Comparison of ENCODE assay signal across 10 cellular contexts in genomic region chr10:71985542-71986250, GRCh38. TPM values are rescaled to one million over a fixed set of nuclear protein-coding genes. Genes with fewer than 3 reads are reported as not detected.
A peak's percentile ranks its signal among the peaks of the same experiment; 100 is the strongest.
DNase-seq lines count a peak whose midpoint lies in the region; ATAC-seq, FAIRE-seq and TF ChIP-seq lines count a peak whose summit lies in the region.
"Had no signal": no experiment of that assay in that cellular context is flagged by ENCODE, and none has a peak within 500 bp of the region (broad histone marks: within the 10 kb centered on the region; RNA-seq: fewer than 3 reads in every experiment).

No MANE protein-coding gene starts in this region.

- H3K36me3 ChIP-seq in liver (ENCODE audit: control insufficient read depth in 4 of 4, insufficient read depth in 3 of 4, low read depth in 1 of 4, low read length in 3 of 4) = no peaks in the 10 kb centered on the region
- H3K36me3 ChIP-seq in thyroid gland = no peaks in the 10 kb centered on the region

- TF ChIP-seq CTCF in liver (IDR thresholded peaks at IDR 0.05; ENCODE audit: low read depth, low read length, missing input control) (no peak), thyroid gland (IDR thresholded peaks at IDR 0.05) (peak in 1 of 6 experiments; percentile 32)

- peaks cover 3% of the 10 kb centered on the region for H3K27me3 Mint-ChIP-seq in activated CD4-positive, alpha-beta T cell treated with anti-CD3 and anti-CD28 coated beads, Interleukin-2, amount 10 ng/mL, durations not matched to agents 24 days and 14 days

- H3K4me1 ChIP-seq in liver (ENCODE audit: control insufficient read depth in 4 of 4, insufficient read depth in 4 of 4, low read length in 3 of 4) (peaks cover 0 to 2% (median 0%) of the 10 kb centered on the region in 4 donors), thyroid gland (peaks cover 37 to 62% of the 10 kb centered on the region in 2 donors)

- WGBS in liver = 70% methylated on average over 4 of the region's 4 CpGs
- 53 to 60% methylated on average over 4 of the region's 4 CpGs for WGBS in thyroid gland, 2 donors

- H3K27me3 ChIP-seq in liver (ENCODE audit: control insufficient read depth in 4 of 4, insufficient read depth in 4 of 4, low read length in 3 of 4) (no peaks in the 10 kb centered on the region), thyroid gland (no peaks in the 10 kb centered on the region)

- H3K27ac Mint-ChIP-seq in activated CD4-positive, alpha-beta T cell treated with anti-CD3 and anti-CD28 coated beads, Interleukin-2, amount 10 ng/mL, durations not matched to agents 24 days and 14 days = peak overlapping the region; percentile 12

- no peak for TF ChIP-seq POLR2A in thyroid gland (IDR thresholded peaks at IDR 0.05)

- no peak overlapping the region for H3K4me3 Mint-ChIP-seq in activated CD4-positive, alpha-beta T cell treated with anti-CD3 and anti-CD28 coated beads, Interleukin-2, amount 10 ng/mL, durations not matched to agents 24 days and 14 days

- peaks cover 8% of the 10 kb centered on the region for H3K4me1 Mint-ChIP-seq in activated CD4-positive, alpha-beta T cell treated with anti-CD3 and anti-CD28 coated beads, Interleukin-2, amount 10 ng/mL, durations not matched to agents 24 days and 14 days

- H3K9me3 Mint-ChIP-seq in activated CD4-positive, alpha-beta T cell treated with anti-CD3 and anti-CD28 coated beads, Interleukin-2, amount 10 ng/mL, durations not matched to agents 24 days and 14 days = no peaks in the 10 kb centered on the region

- DNase-seq in activated CD4-positive, alpha-beta T cell treated with anti-CD3 and anti-CD28 coated beads, Interleukin-2, amount 10 ng/mL, durations not matched to agents 24 days and 14 days = no peak
- DNase-seq in activated CD4-positive, alpha-beta T cell treated with anti-CD3 and anti-CD28 coated beads, Interleukin-2, amount 50 U/mL, for 1 hour = no peak
- peak; percentile 55 to 69 for DNase-seq in thyroid gland
- DNase-seq in GM19239 (ENCODE audit: insufficient read length, low spot score) = no peak
- no peak for DNase-seq in NCI-H526 treated with DMSO at 0.1 percent for 48 hours (lab: John Stamatoyannopoulos, UW)
- DNase-seq: NK-92 treated with Interleukin-12 subunit alpha and Interleukin-12 subunit beta, amount 100 ng/mL, for 24 hours had no signal

- intact Hi-C loops in activated CD4-positive, alpha-beta T cell treated with anti-CD3 and anti-CD28 coated beads, Interleukin-2, amount 10 ng/mL, durations not matched to agents 24 days and 14 days (cut with micrococcal nuclease) = no loop called here
- intact Hi-C loops in thyroid gland (cut with DNase I) = no loop called here

- H3K9ac ChIP-seq in liver (ENCODE audit: low read depth in 1 of 2, low read length in 2 of 2) = no peak overlapping the region

- H3K27ac ChIP-seq in angular gyrus (ENCODE audit: low read depth, low read length) (peak overlapping the region; percentile 91), liver (ENCODE audit: low read depth in 1 of 2, low read length in 2 of 2) (peak overlapping the region; percentile 45 to 47), thyroid gland (peak overlapping the region; percentile 17 to 80 (median 63))

- TF ChIP-seq RAD21 in liver (IDR thresholded peaks at IDR 0.05) = no peak

- no peak for FAIRE-seq in GM19239 (lab: Jason Lieb, UNC)

- H3K4me3 ChIP-seq in liver (ENCODE audit: low read depth in 1 of 3, low read length in 3 of 3) = no peak overlapping the region
- H3K4me3 ChIP-seq in thyroid gland (replicated peaks in 1 of 3) = no peak overlapping the region

- ATAC-seq in HG02623 (IDR thresholded peaks at IDR 0.05; ENCODE audit: unreplicated experiment) = no peak
- ATAC-seq: HCT116 had no signal

- H3K9me3 ChIP-seq in liver (ENCODE audit: control insufficient read depth in 4 of 4, low read length in 3 of 4) = no peaks in the 10 kb centered on the region
- H3K9me3 ChIP-seq in thyroid gland = no peaks in the 10 kb centered on the region

- no peaks in the 10 kb centered on the region for H3K36me3 Mint-ChIP-seq in activated CD4-positive, alpha-beta T cell treated with anti-CD3 and anti-CD28 coated beads, Interleukin-2, amount 10 ng/mL, durations not matched to agents 24 days and 14 days (ENCODE audit: low read depth)

TF ChIP-seq in liver, 16 proteins besides CTCF, POLR2A, EP300 and RAD21:
- no peak for TF ChIP-seq GABPA (IDR thresholded peaks at IDR 0.05 in 1 of 2, conservative IDR thresholded peaks at IDR 0.05 in 1 of 2)
- TF ChIP-seq RXRA (IDR thresholded peaks at IDR 0.05) = peak; percentile 28 to 34
- TF ChIP-seq EGR1 (IDR thresholded peaks at IDR 0.05; ENCODE audit: low read depth in 2 of 2) = no peak
- peak; percentile 43 for TF ChIP-seq SP1 (IDR thresholded peaks at IDR 0.05)
- TF ChIP-seq HNF4G (IDR thresholded peaks at IDR 0.05) = no peak
- TF ChIP-seq ZBTB33 (IDR thresholded peaks at IDR 0.05) = no peak
- no peak for TF ChIP-seq FOXA1 (IDR thresholded peaks at IDR 0.05)
- no peak for TF ChIP-seq JUND (IDR thresholded peaks at IDR 0.05)
- TF ChIP-seq ATF3 (IDR thresholded peaks at IDR 0.05) = no peak
- no peak for TF ChIP-seq MAX (IDR thresholded peaks at IDR 0.05)
- TF ChIP-seq YY1 (IDR thresholded peaks at IDR 0.05) = no peak
- no peak for TF ChIP-seq TAF1 (conservative IDR thresholded peaks at IDR 0.05)
- no peak for TF ChIP-seq FOXA2 (IDR thresholded peaks at IDR 0.05)
- TF ChIP-seq REST (IDR thresholded peaks at IDR 0.05) = no peak
- TF ChIP-seq NR2F2 (IDR thresholded peaks at IDR 0.05) = peak; percentile 86

RNA-seq across cellular contexts. Expression of gene CHST3, which starts 21.5 kb away (rescaled TPM):
- total RNA-seq in activated CD4-positive, alpha-beta T cell treated with anti-CD3 and anti-CD28 coated beads, Interleukin-2, amount 10 ng/mL, durations not matched to agents 24 days and 14 days = 0.36 and 0.63 TPM in 2 replicates
- total RNA-seq in liver (1 to 10 TPM; 1.1 to 4.3 TPM), thyroid gland (10 to 100 TPM in 3 of 4 donors, 1 to 10 TPM in 1; 8.6 to 16.9 (median 14.0) TPM)
- 1 to 10 TPM in 1 of 2 donors, under 1 TPM in 1; 0.29 to 1.9 TPM for polyA plus RNA-seq in liver

Comparison
In these comparisons a context has a peak if more than half of its experiments do, and no peak if none do; other contexts are left out.
1. DNase-seq: peak in thyroid gland (2 of 2); none in activated CD4-positive, alpha-beta T cell treated with anti-CD3 and anti-CD28 coated beads, Interleukin-2, amount 10 ng/mL, durations not matched to agents 24 days and 14 days (single experiment), activated CD4-positive, alpha-beta T cell treated with anti-CD3 and anti-CD28 coated beads, Interleukin-2, amount 50 U/mL, for 1 hour (single experiment), GM19239 (single experiment) and NCI-H526 treated with DMSO at 0.1 percent for 48 hours (single experiment).
2. Peak in every context shown above with its lines, with median percentiles within 50 percentile points of each other: H3K27ac ChIP-seq.